17 cellular contexts compared by ENCODE assay signal in genomic region chr4:62051332-62051731, GRCh38.
DNase-seq lines count a peak whose midpoint lies in the region; ATAC-seq, FAIRE-seq and TF ChIP-seq lines count a peak whose summit lies in the region.
"Had no signal": no experiment of that assay in that cellular context is flagged by ENCODE, and none has a peak within 500 bp of the region (broad histone marks: within the 10 kb centered on the region; RNA-seq: fewer than 3 reads in every experiment).

No MANE protein-coding gene starts in this region.

- no peaks in the 10 kb centered on the region for H3K9me3 Mint-ChIP-seq in Caco-2 (ENCODE audit: unreplicated experiment)
- H3K9me3 Mint-ChIP-seq: GM23338 had no signal

- intact Hi-C loops in IMR-90 (cut with micrococcal nuclease) (no loop called here), uterus (cut with DNase I; ENCODE audit: low total_unique reads) (no loop called here), Caco-2 (cut with micrococcal nuclease; ENCODE audit: unreplicated experiment) (no loop called here)

- H2AFZ ChIP-seq in IMR-90 (replicated peaks; ENCODE audit: low read length, poor library complexity), result no peak overlapping the region
- H2AFZ ChIP-seq: GM23338 had no signal

- H3K79me1 ChIP-seq in IMR-90 (ENCODE audit: low read depth in 1 of 2, low read length in 2 of 2), result no peaks in the 10 kb centered on the region

- H3K4me1 ChIP-seq in IMR-90 (ENCODE audit: control insufficient read depth, insufficient read depth, low read length) (no peaks in the 10 kb centered on the region), uterus (no peaks in the 10 kb centered on the region), Caco-2 (no peaks in the 10 kb centered on the region)
- H3K4me1 ChIP-seq: BE2C, HAP-1 had no signal

- H3K18ac ChIP-seq in IMR-90 (ENCODE audit: low read depth, low read length), result no peak overlapping the region

- H2AK5ac ChIP-seq in IMR-90 (ENCODE audit: low read depth, low read length), result no peak overlapping the region

- H3K36me3 ChIP-seq in IMR-90 (ENCODE audit: control insufficient read depth, insufficient read depth, low read length) (no peaks in the 10 kb centered on the region), bronchial epithelial cell (ENCODE audit: control insufficient read depth, insufficient read depth, low read length) (no peaks in the 10 kb centered on the region), uterus (no peaks in the 10 kb centered on the region), Caco-2 (ENCODE audit: control insufficient read depth, insufficient read depth, low read length) (no peaks in the 10 kb centered on the region)
- H3K36me3 ChIP-seq: BE2C, HAP-1 had no signal

- H3K9me1 ChIP-seq in IMR-90 (ENCODE audit: insufficient read depth, low read length), result no peaks in the 10 kb centered on the region

- DNase-seq in COLO829 (ENCODE audit: low spot score) (peak; percentile 36), IMR-90 (no peak), bronchial epithelial cell (ENCODE audit: low read depth) (peak; percentile 1), foreskin melanocyte (peak; percentile 13), uterus (no peak), DMS79 (lab: John Stamatoyannopoulos, UW) (no peak), Caco-2 (no peak)
- DNase-seq: BE2C; CD8-positive, alpha-beta T cell; DMS53; Karpas-422 had no signal

- H3K27ac Mint-ChIP-seq in Caco-2 (ENCODE audit: unreplicated experiment), result no peak overlapping the region
- H3K27ac Mint-ChIP-seq: CD8-positive, alpha-beta T cell; GM23338 had no signal

- H3K27me3 ChIP-seq in IMR-90 (ENCODE audit: control insufficient read depth, insufficient read depth, low read length) (no peaks in the 10 kb centered on the region), bronchial epithelial cell (ENCODE audit: control insufficient read depth, insufficient read depth, low read length) (no peaks in the 10 kb centered on the region), uterus (no peaks in the 10 kb centered on the region), Caco-2 (replicated peaks; ENCODE audit: control insufficient read depth, insufficient read depth, low read length) (no peaks in the 10 kb centered on the region)
- H3K27me3 ChIP-seq: BE2C had no signal

- no peak overlapping the region for H2BK5ac ChIP-seq in IMR-90 (ENCODE audit: low read depth, low read length, poor library complexity, severe bottlenecking)

- no peak overlapping the region for H2BK120ac ChIP-seq in IMR-90 (ENCODE audit: low read depth, low read length)

- FAIRE-seq in bronchial epithelial cell (lab: Jason Lieb, UNC), result no peak
- FAIRE-seq: A204.1, GM12891 had no signal

- POLR2A ChIA-PET in IMR-90 (lab: Charles Lee; ENCODE audit: unreplicated experiment), result no interaction called here
- POLR2A ChIA-PET in Caco-2 (lab: Charles Lee), result no interaction called here

- H3K27ac ChIP-seq in IMR-90 (ENCODE audit: insufficient read depth, low read length) (no peak overlapping the region), uterus (no peak overlapping the region)
- H3K27ac ChIP-seq: C4-2B had no signal

- no peak overlapping the region for H3K23ac ChIP-seq in IMR-90 (ENCODE audit: low read depth, low read length)

- H3K9me3 ChIP-seq in IMR-90 (ENCODE audit: control insufficient read depth, insufficient read depth, low read length) (no peaks in the 10 kb centered on the region), uterus (no peaks in the 10 kb centered on the region), Caco-2 (no peaks in the 10 kb centered on the region)
- H3K9me3 ChIP-seq: BE2C, HAP-1 had no signal

- no peak overlapping the region for H3K14ac ChIP-seq in IMR-90 (replicated peaks; ENCODE audit: low read depth, low read length)

- H3K56ac ChIP-seq in IMR-90 (ENCODE audit: extremely low read depth, insufficient read depth, low read length), result no peak overlapping the region

- no peak overlapping the region for H3K4me2 ChIP-seq in IMR-90 (ENCODE audit: low read depth, low read length)
- H3K4me2 ChIP-seq: GM23338 had no signal

- dilution Hi-C loops in IMR-90 (cut with HindIII; ENCODE audit: low sequenced_read_pairs, unreplicated experiment), result no loop called here

- in situ Hi-C loops in IMR-90 (cut with MboI; ENCODE audit: low sequenced_read_pairs), result no loop called here

- H3K9ac ChIP-seq in IMR-90 (ENCODE audit: low read depth, low read length), result no peak overlapping the region

- H4K8ac ChIP-seq in IMR-90 (ENCODE audit: low read depth in 2 of 2, low read length in 2 of 2), result no peak overlapping the region

- no peak overlapping the region for H2BK15ac ChIP-seq in IMR-90 (ENCODE audit: low read depth, low read length)

- H3K27me3 Mint-ChIP-seq in Caco-2 (ENCODE audit: insufficient read depth, unreplicated experiment), result no peaks in the 10 kb centered on the region

- TF ChIP-seq POLR2A in IMR-90 (IDR thresholded peaks at IDR 0.05; ENCODE audit: low read depth, low read length), result no peak
- TF ChIP-seq POLR2A in uterus (IDR thresholded peaks at IDR 0.05), result no peak

- no peak for TF ChIP-seq RAD21 in IMR-90 (IDR thresholded peaks at IDR 0.05; ENCODE audit: low read length)

- no peak overlapping the region for H3K4ac ChIP-seq in IMR-90 (ENCODE audit: low read depth, low read length)

- no peaks in the 10 kb centered on the region for H4K20me1 ChIP-seq in IMR-90 (ENCODE audit: insufficient read depth, low read length)

- CTCF ChIA-PET in IMR-90 (lab: Yijun Ruan, JAX), result no interaction called here
- CTCF ChIA-PET in Caco-2 (lab: Charles Lee), result no interaction called here

- H3K4me3 Mint-ChIP-seq in Caco-2 (ENCODE audit: unreplicated experiment), result no peak overlapping the region
- H3K4me3 Mint-ChIP-seq: CD8-positive, alpha-beta T cell; GM23338 had no signal

- H3K4me3 ChIP-seq in IMR-90 (ENCODE audit: insufficient read depth, low read depth, low read length) (no peak overlapping the region), bronchial epithelial cell (ENCODE audit: low read depth, low read length) (no peak overlapping the region), uterus (no peak overlapping the region), Caco-2 (ENCODE audit: low read depth, low read length) (no peak overlapping the region)
- H3K4me3 ChIP-seq: GM23338, HAP-1 had no signal

- H4K5ac ChIP-seq in IMR-90 (ENCODE audit: low read depth, low read length), result no peak overlapping the region

- H4K91ac ChIP-seq in IMR-90 (ENCODE audit: insufficient read depth, low read depth, low read length), result no peak overlapping the region

- no TSS peak for BruUV-seq in IMR-90 (replicated peaks; lab: Mats Ljungman, UMichigan)
- no TSS peak for BruUV-seq in Caco-2 (replicated peaks; lab: Mats Ljungman, UMichigan)

- no CpG with 5 or more reads among the region's 3 CpGs for WGBS in IMR-90 (ENCODE audit: extremely low coverage in 2 of 2, insufficient read length in 1 of 2), 2 experiments

- no peak overlapping the region for H2BK20ac ChIP-seq in IMR-90 (ENCODE audit: low read depth, low read length)

- no peak for TF ChIP-seq CTCF in IMR-90 (conservative IDR thresholded peaks at IDR 0.05; ENCODE audit: low read depth, low read length)
- TF ChIP-seq CTCF in bronchial epithelial cell (IDR thresholded peaks at IDR 0.05; ENCODE audit: insufficient read depth, low read length, severe bottlenecking), result no peak
- TF ChIP-seq CTCF in uterus (IDR thresholded peaks at IDR 0.05), result no peak
- no peak for TF ChIP-seq CTCF in Caco-2 (IDR thresholded peaks at IDR 0.05; ENCODE audit: insufficient read depth in 1 of 2, low read depth in 1 of 2, low read length in 1 of 2, severe bottlenecking in 1 of 2, unreplicated experiment in 1 of 2)

- H3K36me3 Mint-ChIP-seq in Caco-2 (ENCODE audit: insufficient read depth, unreplicated experiment), result no peaks in the 10 kb centered on the region
- H3K36me3 Mint-ChIP-seq: CD8-positive, alpha-beta T cell had no signal

- no peaks in the 10 kb centered on the region for H3K4me1 Mint-ChIP-seq in Caco-2 (ENCODE audit: low read depth, unreplicated experiment)
- H3K4me1 Mint-ChIP-seq: GM23338 had no signal

- ATAC-seq in IMR-90 (ENCODE audit: low read depth) (no peak), HG03432 (IDR thresholded peaks at IDR 0.05; ENCODE audit: unreplicated experiment) (no peak)
- ATAC-seq: CD8-positive, alpha-beta T cell; GM23338 had no signal

- H2AK9ac ChIP-seq in IMR-90 (replicated peaks; ENCODE audit: low read depth, low read length, poor library complexity), result no peak overlapping the region

TF ChIP-seq in IMR-90, 13 proteins besides CTCF, POLR2A, EP300 and RAD21:
- no peak for TF ChIP-seq NFE2L2 (IDR thresholded peaks at IDR 0.05; ENCODE audit: low read depth, low read length)
- peak; percentile 70 for TF ChIP-seq MAFK (IDR thresholded peaks at IDR 0.05; ENCODE audit: low read depth, low read length)
TF ChIP-seq in IMR-90: peak in this region for 1.

Comparison
In these comparisons a context has a peak if more than half of its experiments do, and no peak if none do; other contexts are left out.
1. DNase-seq: peak in COLO829 (single experiment), bronchial epithelial cell (single experiment) and foreskin melanocyte (single experiment); none in IMR-90 (single experiment), uterus (0 of 2), DMS79 (single experiment) and Caco-2 (0 of 2).